Comparison of ENCODE assay signal across 8 cellular contexts in the genomic region with DNA sequence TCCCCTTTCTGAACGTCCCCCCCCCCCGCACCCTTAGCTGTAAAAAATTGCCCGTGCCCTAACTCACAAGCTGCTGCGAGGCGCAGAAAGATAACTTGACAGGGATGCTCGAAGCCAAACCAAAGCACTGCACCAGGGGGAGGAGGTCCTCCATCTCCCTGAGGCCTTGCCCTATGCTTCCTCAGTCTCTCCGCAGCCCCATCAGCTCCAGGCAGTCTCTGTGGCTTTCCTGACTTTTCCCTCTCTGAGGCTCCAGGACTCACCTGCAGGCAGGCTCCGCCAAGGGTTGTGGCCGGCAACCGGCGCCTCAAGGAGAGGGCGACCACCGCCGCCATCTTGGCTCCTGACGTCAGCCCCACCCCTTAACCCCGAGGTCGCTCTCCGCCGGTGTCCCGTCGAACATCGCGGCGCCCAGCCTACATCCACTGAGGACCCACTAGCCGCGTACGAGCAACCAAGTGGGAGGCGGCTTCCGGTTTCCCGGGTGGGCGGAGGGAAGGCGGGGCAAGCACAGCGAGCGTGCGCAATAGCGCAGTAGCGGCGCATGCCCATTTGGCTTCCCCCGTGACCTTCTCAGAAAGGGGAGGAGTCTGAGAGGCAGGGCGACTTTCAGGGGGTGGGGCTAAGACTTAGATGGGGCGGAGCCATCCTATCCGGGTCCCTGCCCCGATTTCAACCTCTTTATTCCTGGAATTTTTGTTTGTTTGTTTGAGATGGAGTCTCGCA. TPM values are rescaled to one million over a fixed set of nuclear protein-coding genes. Genes with fewer than 3 reads are reported as not detected.
DNase-seq lines count a peak whose midpoint lies in the region; ATAC-seq and TF ChIP-seq lines count a peak whose summit lies in the region.

A gene (minus strand): TSS at position 348 of the 726 bp plus-strand sequence. CDS start 13 bp downstream, at position 335.

- H3K36me3 ChIP-seq in H7 (replicated peaks; ENCODE audit: control insufficient read depth, insufficient read depth, low read length): peaks cover 6% of the 10 kb centered on the region

- no peaks in the 10 kb centered on the region for H3K36me3 Mint-ChIP-seq in natural killer cell

- H3K4me3 ChIP-seq in H7 (ENCODE audit: insufficient read depth, low read depth, low read length): peak within 1 kb of the TSS; percentile 93

- no peaks in the 10 kb centered on the region for H3K27me3 ChIP-seq in H7 (ENCODE audit: control insufficient read depth, insufficient read depth, low read length)

- peak within 1 kb of the TSS; percentile 99 for H3K4me3 Mint-ChIP-seq in natural killer cell

- H3K4me1 Mint-ChIP-seq in natural killer cell: peaks cover 7 to 22% of the 10 kb centered on the region in 2 donors

- DNase-seq in ELF-1 (ENCODE audit: low read depth, low spot score) (peak; percentile 99), H7 (peak; percentile 97), M059J (ENCODE audit: low read depth) (peak; percentile 97), SHP77 (lab: John Stamatoyannopoulos, UW) (peak; percentile 96), fibroblast of peridontal ligament (ENCODE audit: extremely low read depth) (peak; percentile 98), natural killer cell (peak; percentile 99)
- peak; percentile 99 for DNase-seq in activated effector memory CD4-positive, alpha-beta T cell treated with Interleukin-2 at 50 U/mL for 16 hours
- DNase-seq in stimulated activated naive CD4-positive, alpha-beta T cell treated with Interleukin-2 at 50 U/mL for 16 hours (lab: John Stamatoyannopoulos, UW): peak; percentile 97

- no peak for TF ChIP-seq CTCF in natural killer cell (IDR thresholded peaks at IDR 0.05)

- H3K9me3 Mint-ChIP-seq in natural killer cell: no peaks in the 10 kb centered on the region

- peak; percentile 96 to 99 (median 97) for ATAC-seq in natural killer cell

- H3K27me3 Mint-ChIP-seq in natural killer cell (ENCODE audit: low read depth in 2 of 2): peaks cover 5 to 7% of the 10 kb centered on the region in 2 donors

- H3K27ac Mint-ChIP-seq in natural killer cell: peak within 1 kb of the TSS; percentile 97 to 98

- intact Hi-C loops in natural killer cell (cut with micrococcal nuclease): loop anchor here (5.0 kb wide), 1 partner anchor 147 kb away; no protein-coding TSS in a partner anchor

RNA-seq across cellular contexts. Expression of the gene that starts here (rescaled TPM):
- total RNA-seq in H7 (2014; rRNA removed; shearing (Covaris generic)): 225 and 238 TPM in 2 replicates
- 298 and 307 TPM in 2 replicates for total RNA-seq in M059J (2014; rRNA removed; shearing (Covaris generic))
- total RNA-seq in natural killer cell: 10 to 100 TPM; 56.8 to 62.6 (median 59.5) TPM

Comparison
In these comparisons a context has a peak if more than half of its experiments do, and no peak if none do; other contexts are left out.
1. Peak in every context shown above with its lines: DNase-seq, ATAC-seq and H3K4me3 ChIP-seq.